ENCODE assay signal across 19 cellular contexts in genomic region chr9:127232833-127233549, GRCh38.
"Had no signal": no experiment of that assay in that cellular context is flagged by ENCODE, and none has a peak within 500 bp of the region (broad histone marks: within the 10 kb centered on the region; RNA-seq: fewer than 3 reads in every experiment).

No MANE protein-coding gene starts in this region.

- H3K27me3 ChIP-seq: dorsolateral prefrontal cortex, hepatocyte, sigmoid colon, stomach, transverse colon had no signal

- H3K4me2 ChIP-seq: hepatocyte, neural progenitor cell had no signal

- H3K4me1 ChIP-seq: neural progenitor cell, transverse colon had no signal

- ATAC-seq: activated naive CD8-positive, alpha-beta T cell treated with anti-CD3 and anti-CD28 coated beads, Interleukin-2, amount 50 U/mL, for 24 hours; left lobe of liver had no signal

- H3K9ac ChIP-seq: neural progenitor cell had no signal

- H3K36me3 ChIP-seq: neural progenitor cell, sigmoid colon, transverse colon had no signal

- DNase-seq: activated CD4-positive, alpha-beta T cell treated with anti-CD3 and anti-CD28 coated beads, Interleukin-2, amount 50 U/mL, for 1 hour; activated CD8-positive, alpha-beta memory T cell treated with anti-CD3 and anti-CD28 coated beads for 24 hours; activated naive CD4-positive, alpha-beta T cell treated with anti-CD3 and anti-CD28 coated beads for 36 hours; activated naive CD8-positive, alpha-beta T cell treated with anti-CD3 and anti-CD28 coated beads, Interleukin-2, amount 50 U/mL, for 24 hours; dorsolateral prefrontal cortex; erythroblast; islet precursor cell; mammary epithelial cell; sigmoid colon; stimulated activated CD4-positive, alpha-beta T cell treated with anti-CD3 and anti-CD28 coated beads, Interleukin-2, amount 100 ng/mL, for 24 hours; stomach; SW 1271; transverse colon had no signal

- H3K27ac ChIP-seq: hepatocyte, neural progenitor cell, transverse colon had no signal

- H2AFZ ChIP-seq: hepatocyte, neural progenitor cell had no signal

- H3K9me3 ChIP-seq: sigmoid colon, stomach, transverse colon had no signal

- FAIRE-seq: astrocyte, bronchial epithelial cell, TTC549 had no signal

- H3K4me3 ChIP-seq: dorsolateral prefrontal cortex, hepatocyte, neural progenitor cell, sigmoid colon, stomach, transverse colon had no signal
